Comparison of ENCODE assay signal across 14 cellular contexts in genomic region chr17:29004081-29004692, GRCh38. TPM values are rescaled to one million over a fixed set of nuclear protein-coding genes. Genes with fewer than 3 reads are reported as not detected.
DNase-seq lines count a peak whose midpoint lies in the region; ATAC-seq, FAIRE-seq and TF ChIP-seq lines count a peak whose summit lies in the region.
"Had no signal": no experiment of that assay in that cellular context is flagged by ENCODE, and none has a peak within 500 bp of the region (broad histone marks: within the 10 kb centered on the region; RNA-seq: fewer than 3 reads in every experiment).

No MANE protein-coding gene starts in this region.

- no peaks in the 10 kb centered on the region for H3K79me2 ChIP-seq in K562 (ENCODE audit: control insufficient read depth, insufficient read depth, low read length)

- in situ Hi-C loops in K562 (cut with MboI) = no loop called here

- H3K27ac ChIP-seq in K562 (ENCODE audit: extremely low read depth, low read depth, low read length) (no peak overlapping the region), thyroid gland (no peak overlapping the region)
- H3K27ac ChIP-seq: neutrophil, thoracic aorta had no signal

- no peak for FAIRE-seq in K562 (lab: Jason Lieb, UNC)

- BruUV-seq in K562 (replicated peaks; lab: Mats Ljungman, UMichigan) = no TSS peak

- TF ChIP-seq RAD21 in K562 (CRISPR knock-in tag; conservative IDR thresholded peaks at IDR 0.05 in 1 of 2, IDR thresholded peaks at IDR 0.05 in 1 of 2) = no peak

- POLR2A ChIA-PET in K562 (lab: Yijun Ruan, JAX) = interaction anchor here (1.2 to 1.3 kb wide), 2 partner anchors 8 to 51 kb away, joined by 3 to 5 read pairs; no protein-coding TSS in a partner anchor

- no peaks in the 10 kb centered on the region for H3K9me3 Mint-ChIP-seq in activated T-helper 2 cell treated with anti-CD3 and anti-CD28 coated beads, Interferon-gamma antibody, Interleukin-2, Interleukin-4, amounts not matched to agents 10 μg/mL and 5 μg/mL and 100 μg/mL, durations not matched to agents 14 hours and 24 hours and 36 hours
- no peaks in the 10 kb centered on the region for H3K9me3 Mint-ChIP-seq in osteocyte (ENCODE audit: unreplicated experiment)
- H3K9me3 Mint-ChIP-seq: activated naive CD4-positive, alpha-beta T cell treated with anti-CD3 and anti-CD28 coated beads, Interleukin-2, amount 50 U/mL, for 72 hours; T-helper 2 cell treated with Interferon-gamma antibody and Interleukin-4, amounts not matched to agents 5 μg/mL and 100 μg/mL, for 36 hours had no signal

- TF ChIP-seq POLR2A in K562 (conservative IDR thresholded peaks at IDR 0.05) (no peak), thyroid gland (IDR thresholded peaks at IDR 0.05) (no peak)

- intact Hi-C loops in K562 (cut with micrococcal nuclease) (no loop called here), thyroid gland (cut with DNase I) (no loop called here)
- intact Hi-C loops in activated T-helper 2 cell treated with anti-CD3 and anti-CD28 coated beads, Interferon-gamma antibody, Interleukin-2, Interleukin-4, amounts not matched to agents 10 μg/mL and 5 μg/mL and 100 μg/mL, durations not matched to agents 14 hours and 24 hours and 36 hours (cut with micrococcal nuclease) = no loop called here

- H4K20me1 ChIP-seq in K562 (replicated peaks; ENCODE audit: control insufficient read depth, insufficient read depth, low read length) = peaks cover 16% of the 10 kb centered on the region; the same call in 1 of the 2 replicates

- H2AFZ ChIP-seq in K562 (ENCODE audit: low read depth, low read length) = no peak overlapping the region

- peak; percentile 27 for DNase-seq in LHCN-M2 (ENCODE audit: low read depth)
- no peak for DNase-seq in K562 (ENCODE audit: extremely low read depth in 1 of 4, low spot score in 3 of 4)
- DNase-seq in islet precursor cell = peak; percentile 84
- peak; percentile 11 to 35 for DNase-seq in thyroid gland
- DNase-seq in NCI-H128 (lab: John Stamatoyannopoulos, UW; ENCODE audit: unreplicated experiment) = no peak
- DNase-seq in activated T-helper 2 cell treated with anti-CD3 and anti-CD28 coated beads, Interferon-gamma antibody, Interleukin-2, Interleukin-4, amounts not matched to agents 10 μg/mL and 5 μg/mL and 100 μg/mL, durations not matched to agents 14 hours and 24 hours and 36 hours (ENCODE audit: low spot score) = no peak
- DNase-seq in osteocyte (ENCODE audit: extremely low spot score, unreplicated experiment) = no peak
- DNase-seq: Calu3, GOT3, NCI-H510A had no signal

- H3K9ac ChIP-seq in K562 (ENCODE audit: insufficient read depth in 1 of 2, low read depth in 2 of 2, low read length in 2 of 2) = no peak overlapping the region

- CTCF ChIA-PET in K562 (lab: Yijun Ruan, JAX; ENCODE audit: low intra/inter-chr PET ratio) = no interaction called here

- under 1% methylated on average over 20 of the region's 20 CpGs for WGBS in K562 (ENCODE audit: insufficient coverage, low coverage, missing lambda C conversion rate)
- 43 to 48% methylated on average over 17 to 20 of the region's 20 CpGs for WGBS in thyroid gland, 2 donors

- no peaks in the 10 kb centered on the region for H3K36me3 ChIP-seq in K562 (ENCODE audit: control insufficient read depth, insufficient read depth, low read length)
- no peaks in the 10 kb centered on the region for H3K36me3 ChIP-seq in thyroid gland
- H3K36me3 ChIP-seq: neutrophil, thoracic aorta had no signal

- no peak overlapping the region for H3K4me3 ChIP-seq in K562
- H3K4me3 ChIP-seq in thyroid gland (replicated peaks in 1 of 3) = no peak overlapping the region
- H3K4me3 ChIP-seq: thoracic aorta had no signal

- peaks cover 41% of the 10 kb centered on the region for H3K27me3 Mint-ChIP-seq in activated T-helper 2 cell treated with anti-CD3 and anti-CD28 coated beads, Interferon-gamma antibody, Interleukin-2, Interleukin-4, amounts not matched to agents 10 μg/mL and 5 μg/mL and 100 μg/mL, durations not matched to agents 14 hours and 24 hours and 36 hours (ENCODE audit: low read depth)
- H3K27me3 Mint-ChIP-seq in osteocyte (ENCODE audit: unreplicated experiment) = peaks cover 55% of the 10 kb centered on the region

- ATAC-seq in K562 = no peak
- ATAC-seq: activated naive CD4-positive, alpha-beta T cell treated with anti-CD3 and anti-CD28 coated beads, Interleukin-2, amount 50 U/mL, for 72 hours had no signal

- H3K27ac Mint-ChIP-seq in activated T-helper 2 cell treated with anti-CD3 and anti-CD28 coated beads, Interferon-gamma antibody, Interleukin-2, Interleukin-4, amounts not matched to agents 10 μg/mL and 5 μg/mL and 100 μg/mL, durations not matched to agents 14 hours and 24 hours and 36 hours = no peak overlapping the region
- no peak overlapping the region for H3K27ac Mint-ChIP-seq in osteocyte (ENCODE audit: unreplicated experiment)
- H3K27ac Mint-ChIP-seq: activated naive CD4-positive, alpha-beta T cell treated with anti-CD3 and anti-CD28 coated beads, Interleukin-2, amount 50 U/mL, for 72 hours; T-helper 2 cell treated with Interferon-gamma antibody and Interleukin-4, amounts not matched to agents 5 μg/mL and 100 μg/mL, for 36 hours had no signal

- no peak overlapping the region for H3K4me2 ChIP-seq in K562 (ENCODE audit: insufficient read depth, low read length)

- peaks cover 16 to 40% of the 10 kb centered on the region in 2 experiments; a peak in 4 of 5 replicates for H3K27me3 ChIP-seq in K562 (ENCODE audit: control insufficient read depth in 2 of 2, insufficient read depth in 2 of 2, low read length in 2 of 2)
- peaks cover 10% of the 10 kb centered on the region for H3K27me3 ChIP-seq in thyroid gland

- TF ChIP-seq EP300 in K562 (IDR thresholded peaks at IDR 0.05; ENCODE audit: low read length) = no peak

- peaks cover 0 to 12% of the 10 kb centered on the region in 2 experiments; a peak in 1 of 5 replicates for H3K4me1 ChIP-seq in K562 (replicated peaks in 1 of 2; ENCODE audit: control insufficient read depth in 2 of 2, insufficient read depth in 2 of 2, low read length in 2 of 2)
- H3K4me1 ChIP-seq in thyroid gland = peaks cover 3 to 10% of the 10 kb centered on the region in 2 donors

- peaks cover 2% of the 10 kb centered on the region for H3K9me1 ChIP-seq in K562 (ENCODE audit: control insufficient read depth, insufficient read depth, low read length)

- no peaks in the 10 kb centered on the region for H3K36me3 Mint-ChIP-seq in activated T-helper 2 cell treated with anti-CD3 and anti-CD28 coated beads, Interferon-gamma antibody, Interleukin-2, Interleukin-4, amounts not matched to agents 10 μg/mL and 5 μg/mL and 100 μg/mL, durations not matched to agents 14 hours and 24 hours and 36 hours (ENCODE audit: low read depth)
- no peaks in the 10 kb centered on the region for H3K36me3 Mint-ChIP-seq in osteocyte (ENCODE audit: unreplicated experiment)
- H3K36me3 Mint-ChIP-seq: activated naive CD4-positive, alpha-beta T cell treated with anti-CD3 and anti-CD28 coated beads, Interleukin-2, amount 50 U/mL, for 72 hours had no signal

- no peak overlapping the region for H3K4me3 Mint-ChIP-seq in activated T-helper 2 cell treated with anti-CD3 and anti-CD28 coated beads, Interferon-gamma antibody, Interleukin-2, Interleukin-4, amounts not matched to agents 10 μg/mL and 5 μg/mL and 100 μg/mL, durations not matched to agents 14 hours and 24 hours and 36 hours (ENCODE audit: low read depth)
- H3K4me3 Mint-ChIP-seq in osteocyte (ENCODE audit: unreplicated experiment) = no peak overlapping the region
- H3K4me3 Mint-ChIP-seq: T-helper 2 cell treated with Interferon-gamma antibody and Interleukin-4, amounts not matched to agents 5 μg/mL and 100 μg/mL, for 36 hours had no signal

- TF ChIP-seq CTCF in K562 (IDR thresholded peaks at IDR 0.05 in 2 of 3, conservative IDR thresholded peaks at IDR 0.05 in 1 of 3; ENCODE audit: insufficient read depth in 2 of 3, low read depth in 1 of 3, low read length in 3 of 3) (no peak), thyroid gland (IDR thresholded peaks at IDR 0.05) (no peak), osteocyte (IDR thresholded peaks at IDR 0.05) (no peak)

- no peaks in the 10 kb centered on the region for H3K9me3 ChIP-seq in K562 (replicated peaks; ENCODE audit: control insufficient read depth, insufficient read depth, low read depth, low read length)
- no peaks in the 10 kb centered on the region for H3K9me3 ChIP-seq in thyroid gland
- H3K9me3 ChIP-seq: neutrophil, thoracic aorta had no signal

- H3K4me1 Mint-ChIP-seq in activated T-helper 2 cell treated with anti-CD3 and anti-CD28 coated beads, Interferon-gamma antibody, Interleukin-2, Interleukin-4, amounts not matched to agents 10 μg/mL and 5 μg/mL and 100 μg/mL, durations not matched to agents 14 hours and 24 hours and 36 hours (ENCODE audit: low read depth) = no peaks in the 10 kb centered on the region
- H3K4me1 Mint-ChIP-seq in osteocyte (ENCODE audit: unreplicated experiment) = peaks cover 4% of the 10 kb centered on the region

RNA-seq across cellular contexts. Expression of gene SEZ6, which starts 1.6 kb away (rescaled TPM):
- not detected in 2 replicates for total RNA-seq in LHCN-M2 (2014; rRNA removed)
- 0.10 TPM for polyA plus RNA-seq in LHCN-M2 (2012)
- not detected in 2 replicates for total RNA-seq in K562 (2011; cell fraction: chromatin; rRNA removed; ENCODE audit: low replicate concordance)
- total RNA-seq in K562 (2011; cell fraction: nucleolus; rRNA removed) = not detected in 2 replicates
- total RNA-seq in K562 (2011; cell fraction: nucleoplasm; rRNA removed) = not detected in 2 replicates
- not detected in 2 replicates for total RNA-seq in K562 (2014; rRNA removed)
- not detected in 2 replicates for total RNA-seq in K562 (2014; rRNA removed; fragmentation: Illumina TruSeq; extraction: Trizol)
- not detected in 2 replicates for total RNA-seq in K562 (2015; rRNA removed; fragmentation: Illumina TruSeq; extraction: Trizol)
- total RNA-seq in K562 (2021) = not detected in 2 replicates
- polyA plus RNA-seq in K562 (2011; rRNA removed) = not detected in 2 replicates
- not detected in 2 replicates for polyA plus RNA-seq in K562 (2011; cell fraction: cytosol; rRNA removed)
- not detected in 2 replicates for polyA plus RNA-seq in K562 (2011; cell fraction: nucleus; rRNA removed)
- not detected in 2 replicates for polyA plus RNA-seq in K562 (2012)
- not detected in 2 replicates for polyA plus RNA-seq in K562 (2014; fragmentation: Illumina TruSeq; extraction: Trizol)
- not detected for polyA plus RNA-seq in K562 (2014; fragmentation: Nextera tagmentation; extraction: Ambion mirVana)
- polyA plus RNA-seq in K562 (2014; rRNA removed) = not detected in 2 replicates
- polyA minus RNA-seq in K562 (2011; rRNA and poly(A)+ RNA removed) = not detected in 2 replicates
- not detected in 2 replicates for polyA minus RNA-seq in K562 (2011; cell fraction: cytosol; rRNA and poly(A)+ RNA removed)
- not detected in 2 replicates for polyA minus RNA-seq in K562 (2011; cell fraction: nucleus; rRNA and poly(A)+ RNA removed)
- not detected for total RNA-seq in thyroid gland
- total RNA-seq in activated T-helper 2 cell treated with anti-CD3 and anti-CD28 coated beads, Interferon-gamma antibody, Interleukin-2, Interleukin-4, amounts not matched to agents 10 μg/mL and 5 μg/mL and 100 μg/mL, durations not matched to agents 14 hours and 24 hours and 36 hours = not detected in 2 replicates
- total RNA-seq in osteocyte = not detected in 2 replicates
- total RNA-seq: Calu3, thoracic aorta had no signal

RNA-seq across cellular contexts. Expression of gene PIPOX, which starts 38.8 kb away (rescaled TPM):
- total RNA-seq in LHCN-M2 (2014; rRNA removed) = 0.38 and 1.7 TPM in 2 replicates
- 0.27 TPM for polyA plus RNA-seq in LHCN-M2 (2012)
- 7.2 and 10.4 TPM in 2 replicates for total RNA-seq in K562 (2011; cell fraction: chromatin; rRNA removed; ENCODE audit: low replicate concordance)
- 6.4 and 7.5 TPM in 2 replicates for total RNA-seq in K562 (2011; cell fraction: nucleolus; rRNA removed)
- total RNA-seq in K562 (2011; cell fraction: nucleoplasm; rRNA removed) = 6.7 and 6.8 TPM in 2 replicates
- total RNA-seq in K562 (2014; rRNA removed) = 0.24 and 2.2 TPM in 2 replicates
- total RNA-seq in K562 (2014; rRNA removed; fragmentation: Illumina TruSeq; extraction: Trizol) = 0.35 and 0.62 TPM in 2 replicates
- total RNA-seq in K562 (2015; rRNA removed; fragmentation: Illumina TruSeq; extraction: Trizol) = 0.38 and 0.72 TPM in 2 replicates
- total RNA-seq in K562 (2021) = 0.58 and 0.60 TPM in 2 replicates
- polyA plus RNA-seq in K562 (2011; rRNA removed) = 0.14 and 0.39 TPM in 2 replicates
- 0.27 and 0.52 TPM in 2 replicates for polyA plus RNA-seq in K562 (2011; cell fraction: cytosol; rRNA removed)
- polyA plus RNA-seq in K562 (2011; cell fraction: nucleus; rRNA removed) = 0.58 and 1.5 TPM in 2 replicates
- 0.35 and 0.65 TPM in 2 replicates for polyA plus RNA-seq in K562 (2012)
- polyA plus RNA-seq in K562 (2014; fragmentation: Illumina TruSeq; extraction: Trizol) = 0.22 and 0.43 TPM in 2 replicates
- not detected for polyA plus RNA-seq in K562 (2014; fragmentation: Nextera tagmentation; extraction: Ambion mirVana)
- polyA plus RNA-seq in K562 (2014; rRNA removed) = 0.15 and 0.23 TPM in 2 replicates
- polyA minus RNA-seq in K562 (2011; rRNA and poly(A)+ RNA removed) = 3.4 and 4.3 TPM in 2 replicates
- 1.1 TPM in 1 of 2 replicates, not detected in the other for polyA minus RNA-seq in K562 (2011; cell fraction: cytosol; rRNA and poly(A)+ RNA removed)
- 7.7 and 7.9 TPM in 2 replicates for polyA minus RNA-seq in K562 (2011; cell fraction: nucleus; rRNA and poly(A)+ RNA removed)
- 1 to 10 TPM in 1 of 4 donors, under 1 TPM in 2, not detected in 1; 0.58 to 1.7 (median 0.93) TPM for total RNA-seq in thyroid gland
- 2.0 and 2.8 TPM in 2 replicates for total RNA-seq in activated T-helper 2 cell treated with anti-CD3 and anti-CD28 coated beads, Interferon-gamma antibody, Interleukin-2, Interleukin-4, amounts not matched to agents 10 μg/mL and 5 μg/mL and 100 μg/mL, durations not matched to agents 14 hours and 24 hours and 36 hours
- total RNA-seq in osteocyte = 1.1 and 1.6 TPM in 2 replicates

RNA-seq across cellular contexts. Expression of gene PHF12, which starts 52.9 kb away (rescaled TPM):
- total RNA-seq in LHCN-M2 (2014; rRNA removed) (28.2 and 29.0 TPM in 2 replicates), K562 (2014; rRNA removed) (17.7 and 18.7 TPM in 2 replicates), K562 (2014; rRNA removed; fragmentation: Illumina TruSeq; extraction: Trizol) (8.2 and 8.3 TPM in 2 replicates), K562 (2015; rRNA removed; fragmentation: Illumina TruSeq; extraction: Trizol) (10.4 and 12.0 TPM in 2 replicates), K562 (2021) (24.0 and 31.3 TPM in 2 replicates), thyroid gland (10 to 100 TPM; 22.0 to 62.9 (median 60.1) TPM), osteocyte (50.3 and 52.8 TPM in 2 replicates)
- polyA plus RNA-seq in LHCN-M2 (2012) = 12.9 TPM
- 126 and 135 TPM in 2 replicates for total RNA-seq in K562 (2011; cell fraction: chromatin; rRNA removed; ENCODE audit: low replicate concordance)
- 70.4 and 78.8 TPM in 2 replicates for total RNA-seq in K562 (2011; cell fraction: nucleolus; rRNA removed)
- total RNA-seq in K562 (2011; cell fraction: nucleoplasm; rRNA removed) = 90.9 and 130 TPM in 2 replicates
- polyA plus RNA-seq in K562 (2011; rRNA removed) (13.5 and 27.0 TPM in 2 replicates), K562 (2014; fragmentation: Illumina TruSeq; extraction: Trizol) (19.9 and 21.4 TPM in 2 replicates), K562 (2014; fragmentation: Nextera tagmentation; extraction: Ambion mirVana) (1 to 10 TPM in 1 of 2 experiments, under 1 TPM in 1; 0.82 to 1.1 TPM), K562 (2014; rRNA removed) (21.5 and 21.8 TPM in 2 replicates)
- polyA plus RNA-seq in K562 (2011; cell fraction: cytosol; rRNA removed) = 17.1 and 19.2 TPM in 2 replicates
- polyA plus RNA-seq in K562 (2011; cell fraction: nucleus; rRNA removed) = 115 and 157 TPM in 2 replicates
- 27.6 and 28.9 TPM in 2 replicates for polyA plus RNA-seq in K562 (2012)
- polyA minus RNA-seq in K562 (2011; rRNA and poly(A)+ RNA removed) = 18.1 and 18.7 TPM in 2 replicates
- polyA minus RNA-seq in K562 (2011; cell fraction: cytosol; rRNA and poly(A)+ RNA removed) = 12.2 and 15.7 TPM in 2 replicates
- 23.6 and 27.0 TPM in 2 replicates for polyA minus RNA-seq in K562 (2011; cell fraction: nucleus; rRNA and poly(A)+ RNA removed)
- total RNA-seq in activated T-helper 2 cell treated with anti-CD3 and anti-CD28 coated beads, Interferon-gamma antibody, Interleukin-2, Interleukin-4, amounts not matched to agents 10 μg/mL and 5 μg/mL and 100 μg/mL, durations not matched to agents 14 hours and 24 hours and 36 hours = 59.5 and 62.1 TPM in 2 replicates

Comparison
In these comparisons a context has a peak if more than half of its experiments do, and no peak if none do; other contexts are left out.
1. DNase-seq: peak in LHCN-M2 (single experiment), islet precursor cell (single experiment) and thyroid gland (2 of 2); none in K562 (0 of 4), NCI-H128 (single experiment), activated T-helper 2 cell treated with anti-CD3 and anti-CD28 coated beads, Interferon-gamma antibody, Interleukin-2, Interleukin-4, amounts not matched to agents 10 μg/mL and 5 μg/mL and 100 μg/mL, durations not matched to agents 14 hours and 24 hours and 36 hours (single experiment) and osteocyte (single experiment).